15 cellular contexts compared by ENCODE assay signal in genomic region chr5:154698681-154699275, GRCh38.
"Had no signal": no experiment of that assay in that cellular context is flagged by ENCODE, and none has a peak within 500 bp of the region (broad histone marks: within the 10 kb centered on the region; RNA-seq: fewer than 3 reads in every experiment).

No MANE protein-coding gene starts in this region.

- H3K4me1 ChIP-seq: gastroesophageal sphincter, tibial nerve, vagina had no signal

- ATAC-seq: activated CD4-positive, CD25-positive, alpha-beta regulatory T cell treated with anti-CD3 and anti-CD28 coated beads, Interleukin-2, amount 50 U/mL, for 24 hours; effector memory CD8-positive, alpha-beta T cell; gastroesophageal sphincter; T-cell had no signal

- H3K9me3 ChIP-seq: gastroesophageal sphincter, left ventricle myocardium inferior, vagina had no signal

- H3K36me3 ChIP-seq: gastroesophageal sphincter, left ventricle myocardium inferior, tibial nerve, vagina had no signal

- H3K27me3 ChIP-seq: gastroesophageal sphincter, tibial nerve, vagina had no signal

- DNase-seq: activated naive CD4-positive, alpha-beta T cell; activated naive CD8-positive, alpha-beta T cell treated with anti-CD3 and anti-CD28 coated beads, Interleukin-2, amount 10 ng/mL, durations not matched to agents 7 days and 5 days; aorta; dermis blood vessel endothelial cell; effector memory CD8-positive, alpha-beta T cell; left ventricle myocardium inferior; stimulated activated CD4-positive, alpha-beta T cell treated with anti-CD3 and anti-CD28 coated beads, Interleukin-15, amount 100 ng/mL, for 24 hours; stimulated activated CD4-positive, alpha-beta T cell treated with anti-CD3 and anti-CD28 coated beads, Interleukin-4, amount 100 ng/mL, for 24 hours; stimulated activated naive CD4-positive, alpha-beta T cell; T-cell; T-helper 9 cell had no signal

- H3K27ac ChIP-seq: gastroesophageal sphincter, left ventricle myocardium inferior, tibial nerve, vagina had no signal

- H3K4me3 ChIP-seq: gastroesophageal sphincter, left ventricle myocardium inferior, tibial nerve, vagina had no signal
